In genomic region chr6:10609038-10609437, GRCh38 we compare ENCODE assay signal across 17 cellular contexts.
"Had no signal": no experiment of that assay in that cellular context is flagged by ENCODE, and none has a peak within 500 bp of the region (broad histone marks: within the 10 kb centered on the region; RNA-seq: fewer than 3 reads in every experiment).

No MANE protein-coding gene starts in this region.

- H3K4me1 ChIP-seq: colonic mucosa, left lung, tibial nerve had no signal

- H3K36me3 ChIP-seq: colonic mucosa, left lung, right atrium auricular region, tibial nerve had no signal

- DNase-seq: caudate nucleus; colonic mucosa; dermis blood vessel endothelial cell; erythroblast; foreskin melanocyte; islet precursor cell; left lung; mesendoderm; naive thymus-derived CD4-positive, alpha-beta T cell; posterior cingulate gyrus; stimulated activated CD4-positive, alpha-beta T cell treated with anti-CD3 and anti-CD28 coated beads, Interleukin-4, amount 100 ng/mL, for 1 hour; stimulated activated CD8-positive, alpha-beta memory T cell treated with anti-CD3 and anti-CD28 coated beads, Interleukin-4, amount 100 ng/mL, for 48 hours; stimulated activated naive CD8-positive, alpha-beta T cell treated with anti-CD3 and anti-CD28 coated beads, Interleukin-15, Interleukin-2, amounts not matched to agents 100 U/mL and 50 U/mL, for 24 hours had no signal

- H3K4me3 ChIP-seq: colonic mucosa, left lung, right atrium auricular region, tibial nerve had no signal

- ATAC-seq: left lung; naive thymus-derived CD4-positive, alpha-beta T cell; stimulated activated effector memory CD8-positive, alpha-beta T cell treated with anti-CD3 and anti-CD28 coated beads, Interleukin-12 subunit alpha, Interleukin-12 subunit beta, amount 100 ng/mL, for 72 hours; stimulated activated naive CD8-positive, alpha-beta T cell treated with anti-CD3 and anti-CD28 coated beads, Interleukin-15, Interleukin-2, amounts not matched to agents 100 U/mL and 50 U/mL, for 24 hours had no signal

- H3K27ac ChIP-seq: colonic mucosa, left lung, tibial nerve had no signal

- H3K27me3 ChIP-seq: colonic mucosa, left lung, right atrium auricular region, tibial nerve had no signal

- H3K9me3 ChIP-seq: colonic mucosa, left lung, right atrium auricular region had no signal

- FAIRE-seq: endothelial cell of umbilical vein had no signal
